ENCODE assay signal across 21 cellular contexts in genomic region chr6:154580397-154581135, GRCh38.
"Had no signal": no experiment of that assay in that cellular context is flagged by ENCODE, and none has a peak within 500 bp of the region (broad histone marks: within the 10 kb centered on the region; RNA-seq: fewer than 3 reads in every experiment).

No MANE protein-coding gene starts in this region.

- FAIRE-seq: endothelial cell of umbilical vein, frontal cortex had no signal

- H3K27ac ChIP-seq: esophagus squamous epithelium, left ventricle myocardium inferior, right atrium auricular region, spleen, suprapubic skin, tibial artery, upper lobe of right lung had no signal

- H3K27me3 ChIP-seq: esophagus squamous epithelium, right atrium auricular region, spleen, suprapubic skin, tibial artery, upper lobe of right lung had no signal

- H3K4me1 ChIP-seq: left ventricle myocardium inferior, right atrium auricular region, tibial artery, upper lobe of right lung had no signal

- H3K9me3 ChIP-seq: esophagus squamous epithelium, mucosa of descending colon, right atrium auricular region, tibial artery, upper lobe of right lung had no signal

- H3K36me3 ChIP-seq: esophagus squamous epithelium, left ventricle myocardium inferior, right atrium auricular region, spleen, suprapubic skin, tibial artery, upper lobe of right lung had no signal

- ATAC-seq: activated CD8-positive, alpha-beta T cell treated with anti-CD3 and anti-CD28 coated beads for 36 hours; activated naive CD4-positive, alpha-beta T cell treated with anti-CD3 and anti-CD28 coated beads, Interleukin-2, amount 50 U/mL, for 72 hours; mucosa of descending colon; natural killer cell treated with Interleukin-12 subunit alpha and Interleukin-12 subunit beta and Interleukin-15 and Interleukin-18, amount 100 ng/mL, for 72 hours; upper lobe of right lung had no signal

- DNase-seq: activated CD4-positive, alpha-beta T cell treated with anti-CD3 and anti-CD28 coated beads for 1 hour; activated CD4-positive, alpha-beta T cell treated with anti-CD3 and anti-CD28 coated beads, Interleukin-2, amount 50 U/mL, for 1 hour; activated CD8-positive, alpha-beta T cell treated with anti-CD3 and anti-CD28 coated beads for 36 hours; activated naive CD4-positive, alpha-beta T cell; activated T-cell treated with anti-CD3 and anti-CD28 coated beads, Interleukin-2, amount 50 U/mL, for 48 hours; cortex of kidney; esophagus squamous epithelium; left ventricle myocardium inferior; mucosa of descending colon; spleen; stimulated activated naive CD4-positive, alpha-beta T cell; T-helper 2 cell; tibial artery; upper lobe of right lung had no signal

- H3K4me3 ChIP-seq: esophagus squamous epithelium, left ventricle myocardium inferior, lung, mucosa of descending colon, right atrium auricular region, spleen, suprapubic skin, tibial artery, upper lobe of right lung had no signal
